Comparison of ENCODE assay signal across 8 cellular contexts in genomic region chr2:45009928-45010705, GRCh38. TPM values are rescaled to one million over a fixed set of nuclear protein-coding genes. Genes with fewer than 3 reads are reported as not detected.
DNase-seq lines count a peak whose midpoint lies in the region; ATAC-seq and TF ChIP-seq lines count a peak whose summit lies in the region.

No MANE protein-coding gene starts in this region.

- H3K27ac ChIP-seq in dorsolateral prefrontal cortex (peak overlapping the region in 15 of 59 donors; percentile 8 to 80 (median 42)), lower lobe of right lung (no peak overlapping the region), urinary bladder (ENCODE audit: low read depth) (no peak overlapping the region)

- no peaks in the 10 kb centered on the region for H3K36me3 ChIP-seq in lower lobe of right lung
- no peaks in the 10 kb centered on the region for H3K36me3 ChIP-seq in urinary bladder (ENCODE audit: insufficient read depth)

- intact Hi-C loops in dorsolateral prefrontal cortex (cut with DNase I) (no loop called here), lower lobe of right lung (cut with DNase I) (no loop called here)

- TF ChIP-seq CTCF in dorsolateral prefrontal cortex (IDR thresholded peaks at IDR 0.05 in 54 of 56, conservative IDR thresholded peaks at IDR 0.05 in 2 of 56; ENCODE audit: low read depth in 1 of 56, partially characterized antibody in 56 of 56) (no peak), lower lobe of right lung (IDR thresholded peaks at IDR 0.05) (no peak)

- H3K27me3 ChIP-seq in dorsolateral prefrontal cortex = peaks cover 13 to 100% (median 98%) of the 10 kb centered on the region in 45 donors
- peaks cover 97% of the 10 kb centered on the region for H3K27me3 ChIP-seq in lower lobe of right lung (ENCODE audit: low read depth)

- peak; percentile 64 for DNase-seq in ELR (ENCODE audit: low read depth)
- DNase-seq in NCI-H460 (ENCODE audit: extremely low read depth, low read depth) = peak; percentile 14
- DNase-seq in dorsolateral prefrontal cortex = no peak
- no peak for DNase-seq in lower lobe of right lung
- DNase-seq in pons (ENCODE audit: low spot score) = no peak

- peaks cover 45% of the 10 kb centered on the region for H3K4me1 ChIP-seq in lower lobe of right lung
- peaks cover 1% of the 10 kb centered on the region for H3K4me1 ChIP-seq in urinary bladder (ENCODE audit: insufficient read depth)

- no peaks in the 10 kb centered on the region for H3K9me3 ChIP-seq in lower lobe of right lung

- 2% methylated on average over 56 of the region's 56 CpGs for WGBS in urinary bladder

- H3K4me3 ChIP-seq in dorsolateral prefrontal cortex (peak overlapping the region in 58 of 59 donors; percentile 0 to 66 (median 48)), lower lobe of right lung (peak overlapping the region; percentile 54), urinary bladder (ENCODE audit: low read depth, low read length) (peak overlapping the region; percentile 47)

- ATAC-seq in lower lobe of right lung (peak; percentile 59 to 60), HG03280 (IDR thresholded peaks at IDR 0.05; ENCODE audit: unreplicated experiment) (no peak), HG03095 (IDR thresholded peaks at IDR 0.05; ENCODE audit: unreplicated experiment) (no peak)

RNA-seq across cellular contexts. Expression of gene SIX2, which starts 0.9 kb away (rescaled TPM):
- 0.15 TPM in 1 of 2 replicates, not detected in the other for total RNA-seq in NCI-H460 (2014; rRNA removed; shearing (Covaris generic))
- polyA plus RNA-seq in NCI-H460 (2014; cell fraction: nucleus; rRNA removed) = 0.67 and 3.3 TPM in 2 replicates
- total RNA-seq in dorsolateral prefrontal cortex (1 to 10 TPM in 7 of 120 experiments, under 1 TPM in 44, not detected in 69; 0.17 to 2.8 (median 0.40) TPM), lower lobe of right lung (0.38 TPM), urinary bladder (2.7 TPM)
- polyA plus RNA-seq in urinary bladder = 1.7 TPM

Comparison
In these comparisons a context has a peak if more than half of its experiments do, and no peak if none do; other contexts are left out.
1. DNase-seq: peak in ELR (single experiment) and NCI-H460 (single experiment); none in dorsolateral prefrontal cortex (0 of 10), lower lobe of right lung (single experiment) and pons (single experiment).
2. ATAC-seq: peak in lower lobe of right lung (2 of 2); none in HG03280 (single experiment) and HG03095 (single experiment).
3. Peak in every context shown above with its lines, with median percentiles within 50 percentile points of each other: H3K4me3 ChIP-seq.